ENCODE assay signal across 13 cellular contexts in genomic region chr15:28992996-28993719, GRCh38.
DNase-seq lines count a peak whose midpoint lies in the region; ATAC-seq and TF ChIP-seq lines count a peak whose summit lies in the region.
"Had no signal": no experiment of that assay in that cellular context is flagged by ENCODE, and none has a peak within 500 bp of the region (broad histone marks: within the 10 kb centered on the region; RNA-seq: fewer than 3 reads in every experiment).

No MANE protein-coding gene starts in this region.

- no peak for DNase-seq in stimulated activated naive CD8-positive, alpha-beta T cell treated with anti-CD3 and anti-CD28 coated beads, Interleukin-15, Interleukin-2, amounts not matched to agents 100 U/mL and 50 U/mL, for 24 hours
- DNase-seq in choroid plexus epithelial cell (ENCODE audit: low read depth) (peak; percentile 46), upper lobe of right lung (peak; percentile 25), NCI-H2196 (lab: John Stamatoyannopoulos, UW; ENCODE audit: unreplicated experiment) (no peak), DMS53 (lab: John Stamatoyannopoulos, UW) (no peak)
- DNase-seq: ACHN, DMS79 treated with DMSO at 0.1 percent for 48 hours, NCI-H1105, NCI-H524 treated with DMSO at 0.1 percent for 48 hours had no signal

- no peak overlapping the region for H3K4me3 Mint-ChIP-seq in stimulated activated naive CD8-positive, alpha-beta T cell treated with anti-CD3 and anti-CD28 coated beads, Interleukin-15, Interleukin-2, amounts not matched to agents 100 ng/mL and 50 ng/mL, for 24 hours

- intact Hi-C loops in upper lobe of right lung (cut with DNase I): no loop called here

- H3K4me1 ChIP-seq in mesodermal cell (ENCODE audit: control insufficient read depth, insufficient read depth, low read length, poor library complexity, severe bottlenecking) (peaks cover 20% of the 10 kb centered on the region), upper lobe of right lung (no peaks in the 10 kb centered on the region)

- peak overlapping the region; percentile 32 for H3K27ac ChIP-seq in mesodermal cell (ENCODE audit: low read depth, low read length, severe bottlenecking)
- H3K27ac ChIP-seq in upper lobe of right lung: no peak overlapping the region

- no peaks in the 10 kb centered on the region for H3K9me3 Mint-ChIP-seq in stimulated activated naive CD8-positive, alpha-beta T cell treated with anti-CD3 and anti-CD28 coated beads, Interleukin-15, Interleukin-2, amounts not matched to agents 100 ng/mL and 50 ng/mL, for 24 hours

- H3K36me3 ChIP-seq in mesodermal cell (ENCODE audit: control insufficient read depth, insufficient read depth, low read length) (no peaks in the 10 kb centered on the region), upper lobe of right lung (no peaks in the 10 kb centered on the region)

- no peak for ATAC-seq in stimulated activated naive CD8-positive, alpha-beta T cell treated with anti-CD3 and anti-CD28 coated beads, Interleukin-15, Interleukin-2, amounts not matched to agents 100 U/mL and 50 U/mL, for 24 hours
- ATAC-seq in upper lobe of right lung (no peak), HG02852 (IDR thresholded peaks at IDR 0.05; ENCODE audit: unreplicated experiment) (no peak)
- ATAC-seq: esophagus mucosa had no signal

- TF ChIP-seq CTCF in choroid plexus epithelial cell (conservative IDR thresholded peaks at IDR 0.05; ENCODE audit: low read depth, low read length): no peak
- no peak for TF ChIP-seq CTCF in upper lobe of right lung (IDR thresholded peaks at IDR 0.05)

- H3K27me3 ChIP-seq in upper lobe of right lung: no peaks in the 10 kb centered on the region

- H3K9me3 ChIP-seq in mesodermal cell (ENCODE audit: control insufficient read depth, low read length) (no peaks in the 10 kb centered on the region), upper lobe of right lung (no peaks in the 10 kb centered on the region)

- no peak overlapping the region for H3K4me3 ChIP-seq in choroid plexus epithelial cell (ENCODE audit: low read depth, low read length)
- H3K4me3 ChIP-seq in mesodermal cell (ENCODE audit: extremely low read depth, insufficient read depth, low read length, poor library complexity, severe bottlenecking): no peak overlapping the region
- no peak overlapping the region for H3K4me3 ChIP-seq in upper lobe of right lung

- peak overlapping the region; percentile 9 for H3K27ac Mint-ChIP-seq in stimulated activated naive CD8-positive, alpha-beta T cell treated with anti-CD3 and anti-CD28 coated beads, Interleukin-15, Interleukin-2, amounts not matched to agents 100 ng/mL and 50 ng/mL, for 24 hours

- H3K4me1 Mint-ChIP-seq in stimulated activated naive CD8-positive, alpha-beta T cell treated with anti-CD3 and anti-CD28 coated beads, Interleukin-15, Interleukin-2, amounts not matched to agents 100 ng/mL and 50 ng/mL, for 24 hours (ENCODE audit: low read depth): peaks cover 42% of the 10 kb centered on the region

- no peaks in the 10 kb centered on the region for H3K36me3 Mint-ChIP-seq in stimulated activated naive CD8-positive, alpha-beta T cell treated with anti-CD3 and anti-CD28 coated beads, Interleukin-15, Interleukin-2, amounts not matched to agents 100 ng/mL and 50 ng/mL, for 24 hours (ENCODE audit: low read depth)

- no peaks in the 10 kb centered on the region for H3K27me3 Mint-ChIP-seq in stimulated activated naive CD8-positive, alpha-beta T cell treated with anti-CD3 and anti-CD28 coated beads, Interleukin-15, Interleukin-2, amounts not matched to agents 100 ng/mL and 50 ng/mL, for 24 hours

- WGBS in mesodermal cell (ENCODE audit: insufficient coverage in 2 of 2), 2 experiments: 78 to 80% methylated on average over 8 to 12 of the region's 12 CpGs

Comparison
In these comparisons a context has a peak if more than half of its experiments do, and no peak if none do; other contexts are left out.
1. DNase-seq: peak in choroid plexus epithelial cell (single experiment) and upper lobe of right lung (single experiment); none in stimulated activated naive CD8-positive, alpha-beta T cell treated with anti-CD3 and anti-CD28 coated beads, Interleukin-15, Interleukin-2, amounts not matched to agents 100 U/mL and 50 U/mL, for 24 hours (single experiment), NCI-H2196 (single experiment) and DMS53 (single experiment).